9 cellular contexts compared by ENCODE assay signal in genomic region chr4:22237846-22238513, GRCh38.
DNase-seq lines count a peak whose midpoint lies in the region; TF ChIP-seq lines count a peak whose summit lies in the region.
"Had no signal": no experiment of that assay in that cellular context is flagged by ENCODE, and none has a peak within 500 bp of the region (broad histone marks: within the 10 kb centered on the region; RNA-seq: fewer than 3 reads in every experiment).

No MANE protein-coding gene starts in this region.

- peaks cover 14% of the 10 kb centered on the region for H3K9me3 Mint-ChIP-seq in glutamatergic neuron (ENCODE audit: unreplicated experiment)

- DNase-seq in DMS153 (lab: John Stamatoyannopoulos, UW) (peak; percentile 3), DMS153 treated with DMSO at 0.1 percent for 48 hours (lab: John Stamatoyannopoulos, UW; ENCODE audit: unreplicated experiment) (no peak), SK-N-DZ (ENCODE audit: low spot score) (peak; percentile 29), glutamatergic neuron (no peak), pons (ENCODE audit: low spot score) (peak; percentile 8), D341Med (ENCODE audit: low spot score) (no peak)
- DNase-seq in stimulated activated CD4-positive, alpha-beta T cell treated with anti-CD3 and anti-CD28 coated beads, Interleukin-2, amount 100 ng/mL, for 48 hours = no peak
- DNase-seq in activated effector memory CD4-positive, alpha-beta T cell treated with Interleukin-2 at 50 U/mL for 16 hours = no peak
- DNase-seq: foreskin keratinocyte had no signal

- no peaks in the 10 kb centered on the region for H3K36me3 Mint-ChIP-seq in glutamatergic neuron (ENCODE audit: unreplicated experiment)

- peak overlapping the region; percentile 99 for H3K27ac Mint-ChIP-seq in glutamatergic neuron (ENCODE audit: unreplicated experiment)

- TF ChIP-seq CTCF in glutamatergic neuron (IDR thresholded peaks at IDR 0.05; ENCODE audit: partially characterized antibody, unreplicated experiment) = no peak

- H3K27me3 Mint-ChIP-seq in glutamatergic neuron (ENCODE audit: unreplicated experiment) = peaks cover 7% of the 10 kb centered on the region

- H3K4me3 Mint-ChIP-seq in glutamatergic neuron (ENCODE audit: unreplicated experiment) = peak overlapping the region; percentile 17

- H3K4me1 Mint-ChIP-seq in glutamatergic neuron (ENCODE audit: low read depth, unreplicated experiment) = peaks cover 57% of the 10 kb centered on the region

Comparison
In these comparisons a context has a peak if more than half of its experiments do, and no peak if none do; other contexts are left out.
1. DNase-seq: peak in DMS153 (single experiment), SK-N-DZ (single experiment) and pons (single experiment); none in DMS153 treated with DMSO at 0.1 percent for 48 hours (single experiment), glutamatergic neuron (single experiment), stimulated activated CD4-positive, alpha-beta T cell treated with anti-CD3 and anti-CD28 coated beads, Interleukin-2, amount 100 ng/mL, for 48 hours (0 of 2), D341Med (single experiment) and activated effector memory CD4-positive, alpha-beta T cell treated with Interleukin-2 at 50 U/mL for 16 hours (single experiment).